Comparison of ENCODE assay signal across 16 cellular contexts in the genomic region with DNA sequence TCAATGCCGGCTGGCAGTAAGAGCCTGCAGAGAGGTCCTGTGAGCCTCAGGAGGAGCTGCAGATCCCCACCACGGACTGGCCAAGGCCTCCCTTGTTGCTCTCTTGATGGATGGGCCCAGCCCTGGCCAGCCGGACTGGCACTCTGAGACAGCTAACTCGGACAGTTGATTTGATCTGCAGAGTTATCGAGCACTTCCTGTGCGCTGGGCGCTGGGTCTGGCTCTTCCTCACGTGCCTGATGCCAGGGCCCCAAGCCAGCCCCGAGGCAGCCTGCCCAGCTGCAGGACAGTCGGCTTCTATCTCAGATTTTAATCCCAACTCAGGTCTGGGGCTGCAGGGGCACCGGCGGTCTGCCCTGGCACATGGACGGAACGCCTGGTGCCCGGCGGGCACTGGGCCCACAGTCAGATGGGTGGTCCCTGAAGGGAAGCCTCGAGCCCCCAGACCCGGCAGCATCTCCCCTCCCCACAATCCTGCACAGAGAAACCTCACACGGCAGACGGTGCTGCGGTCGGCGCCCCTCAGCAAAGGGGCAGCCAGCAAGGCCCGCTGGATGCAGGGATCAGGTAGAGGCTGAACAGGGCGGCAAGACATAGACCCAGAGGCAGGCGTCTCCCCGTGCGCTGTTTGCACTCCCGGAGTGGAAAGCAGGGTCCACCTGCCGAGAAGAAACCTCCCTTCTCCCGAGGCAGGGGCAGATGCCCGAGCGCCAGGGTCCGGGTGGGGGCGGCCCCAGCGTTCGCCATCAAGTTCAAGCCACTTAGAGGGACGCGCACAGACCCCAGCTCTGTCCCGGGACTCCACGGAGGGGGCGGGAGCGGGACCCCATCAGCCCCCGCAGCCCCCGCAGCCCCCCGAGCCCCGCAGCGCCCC. TPM values are rescaled to one million over a fixed set of nuclear protein-coding genes. Genes with fewer than 3 reads are reported as not detected.
DNase-seq lines count a peak whose midpoint lies in the region; ATAC-seq and TF ChIP-seq lines count a peak whose summit lies in the region.
"Had no signal": no experiment of that assay in that cellular context is flagged by ENCODE, and none has a peak within 500 bp of the region (broad histone marks: within the 10 kb centered on the region; RNA-seq: fewer than 3 reads in every experiment).

No MANE protein-coding gene starts in this region.

- H3K9me3 ChIP-seq in duodenal mucosa (ENCODE audit: control insufficient read depth in 1 of 2, low read length in 2 of 2) (no peaks in the 10 kb centered on the region), skeletal muscle tissue (ENCODE audit: control insufficient read depth in 3 of 3, low read length in 3 of 3) (no peaks in the 10 kb centered on the region)
- H3K9me3 ChIP-seq: BLaER1 treated with 17β-estradiol and CSF1 and Interleukin-3, amounts not matched to agents 10 nM and 100 nM had no signal

- no peaks in the 10 kb centered on the region; the same call in 1 of the 3 replicates for H3K9me3 Mint-ChIP-seq in GM23338
- no peaks in the 10 kb centered on the region for H3K9me3 Mint-ChIP-seq in activated T-cell treated with anti-CD3 and anti-CD28 coated beads, Interleukin-2, amount 50 U/mL, for 24 hours
- H3K9me3 Mint-ChIP-seq: activated CD8-positive, alpha-beta T cell treated with anti-CD3 and anti-CD28 coated beads for 36 hours; memory B cell; stimulated activated naive CD8-positive, alpha-beta T cell treated with anti-CD3 and anti-CD28 coated beads, Interleukin-15, Interleukin-2, amounts not matched to agents 100 ng/mL and 50 ng/mL, for 24 hours had no signal

- H3K4me3 Mint-ChIP-seq in GM23338, result peak overlapping the region; percentile 68
- no peak overlapping the region for H3K4me3 Mint-ChIP-seq in activated T-cell treated with anti-CD3 and anti-CD28 coated beads, Interleukin-2, amount 50 U/mL, for 24 hours
- H3K4me3 Mint-ChIP-seq: activated CD8-positive, alpha-beta T cell treated with anti-CD3 and anti-CD28 coated beads for 36 hours; memory B cell; stimulated activated naive CD8-positive, alpha-beta T cell treated with anti-CD3 and anti-CD28 coated beads, Interleukin-15, Interleukin-2, amounts not matched to agents 100 ng/mL and 50 ng/mL, for 24 hours had no signal

- H3K4me1 ChIP-seq in GM23338 (ENCODE audit: insufficient read depth) (no peaks in the 10 kb centered on the region), duodenal mucosa (ENCODE audit: control insufficient read depth in 1 of 2, insufficient read depth in 2 of 2, low read length in 2 of 2) (no peaks in the 10 kb centered on the region), skeletal muscle tissue (ENCODE audit: control insufficient read depth in 3 of 3, insufficient read depth in 3 of 3, low read length in 3 of 3) (peaks cover 16 to 49% (median 28%) of the 10 kb centered on the region in 3 donors)

- H3K27me3 Mint-ChIP-seq in GM23338 (ENCODE audit: insufficient read depth, low read depth, poor library complexity), result peaks cover 9% of the 10 kb centered on the region
- H3K27me3 Mint-ChIP-seq in activated T-cell treated with anti-CD3 and anti-CD28 coated beads, Interleukin-2, amount 50 U/mL, for 24 hours, result no peaks in the 10 kb centered on the region
- H3K27me3 Mint-ChIP-seq: activated CD8-positive, alpha-beta T cell treated with anti-CD3 and anti-CD28 coated beads for 36 hours; memory B cell; stimulated activated naive CD8-positive, alpha-beta T cell treated with anti-CD3 and anti-CD28 coated beads, Interleukin-15, Interleukin-2, amounts not matched to agents 100 ng/mL and 50 ng/mL, for 24 hours had no signal

- H2AFZ ChIP-seq in GM23338, result no peak overlapping the region

- H3K27ac ChIP-seq in GM23338 (ENCODE audit: low read depth) (no peak overlapping the region), duodenal mucosa (ENCODE audit: low read depth, low read length) (peak overlapping the region; percentile 20), skeletal muscle tissue (ENCODE audit: low read depth, low read length) (peak overlapping the region; percentile 72)
- H3K27ac ChIP-seq: BLaER1 treated with 17β-estradiol and CSF1 and Interleukin-3, amounts not matched to agents 10 nM and 100 nM had no signal

- no peaks in the 10 kb centered on the region for H3K9me2 ChIP-seq in GM23338 (ENCODE audit: insufficient read depth)

- H3K36me3 ChIP-seq in GM23338 (ENCODE audit: insufficient read depth), result no peaks in the 10 kb centered on the region
- peaks cover 12 to 58% of the 10 kb centered on the region in 2 donors for H3K36me3 ChIP-seq in duodenal mucosa (ENCODE audit: control insufficient read depth in 1 of 2, insufficient read depth in 2 of 2, low read length in 2 of 2)
- H3K36me3 ChIP-seq in skeletal muscle tissue (ENCODE audit: control insufficient read depth in 3 of 3, insufficient read depth in 3 of 3, low read length in 3 of 3), result peaks cover 0 to 3% (median 0%) of the 10 kb centered on the region in 3 donors

- peak overlapping the region; percentile 77; the same call in 1 of the 2 replicates for H3K4me3 ChIP-seq in GM23338
- no peak overlapping the region for H3K4me3 ChIP-seq in duodenal mucosa (ENCODE audit: low read depth in 1 of 2, low read length in 2 of 2)
- H3K4me3 ChIP-seq in skeletal muscle tissue (ENCODE audit: low read length in 3 of 3), result peak overlapping the region; percentile 37 to 59 (median 52)
- H3K4me3 ChIP-seq: BLaER1 treated with 17β-estradiol and CSF1 and Interleukin-3, amounts not matched to agents 10 nM and 100 nM had no signal

- no peaks in the 10 kb centered on the region for H3F3A ChIP-seq in GM23338 (replicated peaks; ENCODE audit: low read depth)

- H3K9ac ChIP-seq in duodenal mucosa (ENCODE audit: low read depth in 1 of 2, low read length in 2 of 2) (no peak overlapping the region), skeletal muscle tissue (ENCODE audit: low read depth in 1 of 3, low read length in 3 of 3) (peak overlapping the region in 2 of 3 donors; percentile 57 to 68)

- H3K36me3 Mint-ChIP-seq in GM23338 (ENCODE audit: low read depth), result 0 out of 3 replicates have a peak, but pooled peaks cover 3% of the 10 kb centered on the region
- H3K36me3 Mint-ChIP-seq in activated T-cell treated with anti-CD3 and anti-CD28 coated beads, Interleukin-2, amount 50 U/mL, for 24 hours (ENCODE audit: low read depth), result peaks cover 20% of the 10 kb centered on the region

- no peak for TF ChIP-seq CTCF in GM23338 (conservative IDR thresholded peaks at IDR 0.05; ENCODE audit: low read depth in 2 of 2)

- no peak overlapping the region for H3K27ac Mint-ChIP-seq in GM23338
- H3K27ac Mint-ChIP-seq in activated T-cell treated with anti-CD3 and anti-CD28 coated beads, Interleukin-2, amount 50 U/mL, for 24 hours, result no peak overlapping the region
- H3K27ac Mint-ChIP-seq: activated CD8-positive, alpha-beta T cell treated with anti-CD3 and anti-CD28 coated beads for 36 hours; memory B cell; stimulated activated naive CD8-positive, alpha-beta T cell treated with anti-CD3 and anti-CD28 coated beads, Interleukin-15, Interleukin-2, amounts not matched to agents 100 ng/mL and 50 ng/mL, for 24 hours had no signal

- H4K20me1 ChIP-seq in GM23338 (replicated peaks; ENCODE audit: insufficient read depth), result no peaks in the 10 kb centered on the region; the same call in 1 of the 2 replicates

- ATAC-seq in GM23338, result peak; percentile 61
- peak; percentile 4 for ATAC-seq in left colon
- ATAC-seq in GM18861 (IDR thresholded peaks at IDR 0.05; ENCODE audit: unreplicated experiment), result no peak
- ATAC-seq: activated CD8-positive, alpha-beta T cell treated with anti-CD3 and anti-CD28 coated beads for 36 hours had no signal

- H3K27me3 ChIP-seq in GM23338 (ENCODE audit: insufficient read depth), result no peaks in the 10 kb centered on the region; the same call in 1 of the 2 replicates
- no peaks in the 10 kb centered on the region for H3K27me3 ChIP-seq in duodenal mucosa (ENCODE audit: control insufficient read depth in 1 of 2, insufficient read depth in 2 of 2, low read length in 2 of 2)
- H3K27me3 ChIP-seq in skeletal muscle tissue (ENCODE audit: control insufficient read depth in 3 of 3, insufficient read depth in 3 of 3, low read length in 3 of 3), result peaks cover 0 to 15% (median 0%) of the 10 kb centered on the region in 3 donors

- no peaks in the 10 kb centered on the region for H3K79me2 ChIP-seq in GM23338 (replicated peaks; ENCODE audit: insufficient read depth)

- H3K4me2 ChIP-seq in GM23338, result peak overlapping the region; percentile 71
- H3K4me2 ChIP-seq: BLaER1 treated with 17β-estradiol and CSF1 and Interleukin-3, amounts not matched to agents 10 nM and 100 nM had no signal

- H3K4me1 Mint-ChIP-seq in GM23338, result peaks cover 6% of the 10 kb centered on the region; the same call in 2 of the 3 replicates
- no peaks in the 10 kb centered on the region for H3K4me1 Mint-ChIP-seq in activated T-cell treated with anti-CD3 and anti-CD28 coated beads, Interleukin-2, amount 50 U/mL, for 24 hours (ENCODE audit: low read depth)

- peak; percentile 63 for DNase-seq in GM23338 (ENCODE audit: low spot score)
- DNase-seq in left colon, result no peak
- no peak for DNase-seq in activated T-cell treated with anti-CD3 and anti-CD28 coated beads, Interleukin-2, amount 50 U/mL, for 24 hours
- no peak for DNase-seq in T-helper 2 cell
- no peak for DNase-seq in NCI-H1092 (lab: John Stamatoyannopoulos, UW)
- DNase-seq: activated CD8-positive, alpha-beta T cell treated with anti-CD3 and anti-CD28 coated beads for 36 hours; erythroblast; NCI-H1092 treated with DMSO at 0.1 percent for 48 hours; NCI-H69; stimulated activated CD4-positive, alpha-beta T cell treated with anti-CD3 and anti-CD28 coated beads, Interleukin-15, amount 100 ng/mL, for 24 hours had no signal

- intact Hi-C loops in left colon (cut with DNase I, micrococcal nuclease), result no loop called here

RNA-seq across cellular contexts. Expression of a gene that starts 34.0 kb away (rescaled TPM):
- 23.1 and 24.4 TPM in 2 replicates for total RNA-seq in GM23338 (2014; rRNA removed; shearing (Covaris generic))
- 20.2 and 21.9 TPM in 2 replicates for polyA plus RNA-seq in GM23338 (2016; fragmentation: Nextera tagmentation; extraction: Ambion mirVana)
- total RNA-seq in left colon (1 to 10 TPM; 8.2 to 9.0 TPM), skeletal muscle tissue (15.1 TPM)

RNA-seq across cellular contexts. Expression of a gene that starts 51.3 kb away (rescaled TPM):
- total RNA-seq in GM23338 (2014; rRNA removed; shearing (Covaris generic)), result 90.4 and 105 TPM in 2 replicates
- 31.8 and 36.2 TPM in 2 replicates for polyA plus RNA-seq in GM23338 (2016; fragmentation: Nextera tagmentation; extraction: Ambion mirVana)
- total RNA-seq in left colon (10 to 100 TPM in 1 of 2 donors, 1 to 10 TPM in 1; 3.9 to 14.5 TPM), skeletal muscle tissue (33.9 TPM)

Comparison
In these comparisons a context has a peak if more than half of its experiments do, and no peak if none do; other contexts are left out.
1. H3K4me3 ChIP-seq: peak in GM23338 (single experiment) and skeletal muscle tissue (3 of 3); none in duodenal mucosa (0 of 2).
2. H3K9ac ChIP-seq: peak in skeletal muscle tissue (2 of 3); none in duodenal mucosa (0 of 2).